10 cellular contexts compared by ENCODE assay signal in the genomic region with DNA sequence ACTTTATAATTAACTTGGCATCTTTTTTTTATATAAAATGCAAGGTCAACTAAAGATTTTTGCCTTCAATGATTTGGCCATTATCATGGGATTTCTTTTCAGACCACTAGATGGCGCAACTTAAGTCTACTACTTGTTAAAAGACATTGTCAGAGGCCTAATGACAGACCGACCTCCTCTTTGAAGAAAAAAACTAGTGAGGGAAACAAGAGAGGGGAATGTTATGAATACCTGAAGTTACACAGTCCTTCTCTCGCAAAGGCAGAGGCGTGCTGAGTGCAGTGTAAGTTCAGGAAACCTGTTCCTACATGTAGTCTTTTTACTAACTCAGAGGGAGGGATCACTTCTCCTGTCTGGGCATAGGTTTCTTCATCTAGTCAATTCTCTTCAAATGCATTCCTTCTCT. TPM values are rescaled to one million over a fixed set of nuclear protein-coding genes. Genes with fewer than 3 reads are reported as not detected.
DNase-seq lines count a peak whose midpoint lies in the region; ATAC-seq and TF ChIP-seq lines count a peak whose summit lies in the region.
"Had no signal": no experiment of that assay in that cellular context is flagged by ENCODE, and none has a peak within 500 bp of the region (broad histone marks: within the 10 kb centered on the region; RNA-seq: fewer than 3 reads in every experiment).

No MANE protein-coding gene starts in this region.

- DNase-seq in Caco-2 (peak in 1 of 2 experiments; percentile 56), LoVo (ENCODE audit: low spot score) (peak; percentile 74), SKM-1 (lab: John Stamatoyannopoulos, UW; ENCODE audit: unreplicated experiment) (peak; percentile 40), epithelial cell of esophagus (ENCODE audit: low read depth) (peak; percentile 94), MG63 (no peak)
- DNase-seq in naive thymus-derived CD4-positive, alpha-beta T cell, result peak in 7 of 9 donors; percentile 14 to 54 (median 50)

- BruUV-seq in Caco-2 (replicated peaks; lab: Mats Ljungman, UMichigan), result no TSS peak

- TF ChIP-seq CTCF in Caco-2 (IDR thresholded peaks at IDR 0.05; ENCODE audit: insufficient read depth in 1 of 2, low read depth in 1 of 2, low read length in 1 of 2, severe bottlenecking in 1 of 2, unreplicated experiment in 1 of 2), result peak; percentile 60 to 62
- peak; percentile 67 for TF ChIP-seq CTCF in epithelial cell of esophagus (IDR thresholded peaks at IDR 0.05; ENCODE audit: insufficient read depth, low read depth, low read length, missing control alignments)

- ATAC-seq in GM18873 (IDR thresholded peaks at IDR 0.05; ENCODE audit: low FRiP score, unreplicated experiment) (peak; percentile 45), GM18505 (IDR thresholded peaks at IDR 0.05; ENCODE audit: unreplicated experiment) (no peak)
- ATAC-seq in naive thymus-derived CD4-positive, alpha-beta T cell, result peak; percentile 67

- H3K27ac ChIP-seq in naive thymus-derived CD4-positive, alpha-beta T cell (ENCODE audit: low read depth, low read length), result no peak overlapping the region
- H3K27ac ChIP-seq: skin epidermis had no signal

- TF ChIP-seq POLR2A in GM18505 (IDR thresholded peaks at IDR 0.05; ENCODE audit: borderline replicate concordance, extremely low read depth, insufficient read depth, insufficient read length), result no peak

- no peaks in the 10 kb centered on the region for H3K36me3 Mint-ChIP-seq in Caco-2 (ENCODE audit: insufficient read depth, unreplicated experiment)
- H3K36me3 Mint-ChIP-seq in naive thymus-derived CD4-positive, alpha-beta T cell, result no peaks in the 10 kb centered on the region

- H3K36me3 ChIP-seq in Caco-2 (ENCODE audit: control insufficient read depth, insufficient read depth, low read length) (no peaks in the 10 kb centered on the region), MG63 (no peaks in the 10 kb centered on the region)
- H3K36me3 ChIP-seq in naive thymus-derived CD4-positive, alpha-beta T cell (ENCODE audit: control insufficient read depth in 2 of 3, insufficient read depth in 3 of 3, low read length in 3 of 3), result no peaks in the 10 kb centered on the region

- CTCF ChIA-PET in Caco-2 (lab: Charles Lee), result no interaction called here
- CTCF ChIA-PET in naive thymus-derived CD4-positive, alpha-beta T cell (lab: Charles Lee), result interaction anchor here (1.4 to 3.0 kb wide), 3 partner anchors 27 to 268 kb away, joined by 3 to 23 read pairs (median 8); no protein-coding TSS in a partner anchor

- intact Hi-C loops in Caco-2 (cut with micrococcal nuclease; ENCODE audit: unreplicated experiment), result loop anchor here (1.0 to 10.0 kb wide), 3 partner anchors 25 to 309 kb away; no protein-coding TSS in a partner anchor
- intact Hi-C loops in naive thymus-derived CD4-positive, alpha-beta T cell (cut with micrococcal nuclease), result loop anchor here (1.0 to 5.0 kb wide), 5 partner anchors 25 to 311 kb away; no protein-coding TSS in a partner anchor

- H3K27ac Mint-ChIP-seq in Caco-2 (ENCODE audit: unreplicated experiment), result no peak overlapping the region
- no peak overlapping the region for H3K27ac Mint-ChIP-seq in naive thymus-derived CD4-positive, alpha-beta T cell

- peaks cover 8% of the 10 kb centered on the region for H3K4me1 ChIP-seq in Caco-2
- no peaks in the 10 kb centered on the region for H3K4me1 ChIP-seq in naive thymus-derived CD4-positive, alpha-beta T cell (ENCODE audit: control insufficient read depth in 2 of 2, insufficient read depth in 2 of 2, low read length in 2 of 2)

- H3K4me3 ChIP-seq in Caco-2 (ENCODE audit: low read depth, low read length) (no peak overlapping the region), epithelial cell of esophagus (ENCODE audit: low read length) (no peak overlapping the region), MG63 (no peak overlapping the region)
- no peak overlapping the region for H3K4me3 ChIP-seq in naive thymus-derived CD4-positive, alpha-beta T cell (ENCODE audit: low read length)
- H3K4me3 ChIP-seq: skin epidermis had no signal

- POLR2A ChIA-PET in Caco-2 (lab: Charles Lee), result no interaction called here
- POLR2A ChIA-PET in naive thymus-derived CD4-positive, alpha-beta T cell (lab: Charles Lee), result no interaction called here

- H3K9me3 Mint-ChIP-seq in Caco-2 (ENCODE audit: unreplicated experiment), result no peaks in the 10 kb centered on the region
- H3K9me3 Mint-ChIP-seq in naive thymus-derived CD4-positive, alpha-beta T cell, result no peaks in the 10 kb centered on the region

- H3K9me3 ChIP-seq in Caco-2 (no peaks in the 10 kb centered on the region), MG63 (no peaks in the 10 kb centered on the region)
- H3K9me3 ChIP-seq in naive thymus-derived CD4-positive, alpha-beta T cell (ENCODE audit: control insufficient read depth in 2 of 3, low read length in 3 of 3), result no peaks in the 10 kb centered on the region

- no peaks in the 10 kb centered on the region for H3K27me3 ChIP-seq in Caco-2 (replicated peaks; ENCODE audit: control insufficient read depth, insufficient read depth, low read length)
- no peaks in the 10 kb centered on the region for H3K27me3 ChIP-seq in naive thymus-derived CD4-positive, alpha-beta T cell (ENCODE audit: control insufficient read depth in 2 of 2, insufficient read depth in 2 of 2, low read length in 2 of 2)
- H3K27me3 ChIP-seq in MG63, result peaks cover 16% of the 10 kb centered on the region

- H3K27me3 Mint-ChIP-seq in Caco-2 (ENCODE audit: insufficient read depth, unreplicated experiment), result no peaks in the 10 kb centered on the region
- peaks cover 12 to 41% (median 24%) of the 10 kb centered on the region in 5 donors for H3K27me3 Mint-ChIP-seq in naive thymus-derived CD4-positive, alpha-beta T cell

- no peak overlapping the region for H3K4me3 Mint-ChIP-seq in Caco-2 (ENCODE audit: unreplicated experiment)
- H3K4me3 Mint-ChIP-seq in naive thymus-derived CD4-positive, alpha-beta T cell, result no peak overlapping the region

- H3K4me1 Mint-ChIP-seq in Caco-2 (ENCODE audit: low read depth, unreplicated experiment), result peaks cover 3% of the 10 kb centered on the region
- no peaks in the 10 kb centered on the region for H3K4me1 Mint-ChIP-seq in naive thymus-derived CD4-positive, alpha-beta T cell

RNA-seq across cellular contexts. Expression of a gene that starts 9.3 kb away (rescaled TPM):
- not detected in 2 replicates for total RNA-seq in Caco-2 (2022)
- not detected for total RNA-seq in naive thymus-derived CD4-positive, alpha-beta T cell
- not detected for polyA plus RNA-seq in naive thymus-derived CD4-positive, alpha-beta T cell
- not detected in 2 replicates for total RNA-seq in MG63 (2014; rRNA removed; shearing (Covaris generic); ENCODE audit: low replicate concordance)
- total RNA-seq: T-helper 1 cell treated with Interleukin-12 subunit alpha and Interleukin-12 subunit beta and Interleukin-4 antibody, amounts not matched to agents 30 ng/mL and 1 ng/mL, for 36 hours had no signal

RNA-seq across cellular contexts. Expression of a gene that starts 17.3 kb away (rescaled TPM):
- total RNA-seq in Caco-2 (2022), result 1.8 and 3.4 TPM in 2 replicates
- not detected for total RNA-seq in naive thymus-derived CD4-positive, alpha-beta T cell
- not detected for polyA plus RNA-seq in naive thymus-derived CD4-positive, alpha-beta T cell
- total RNA-seq in MG63 (2014; rRNA removed; shearing (Covaris generic); ENCODE audit: low replicate concordance), result not detected in 2 replicates
- total RNA-seq: T-helper 1 cell treated with Interleukin-12 subunit alpha and Interleukin-12 subunit beta and Interleukin-4 antibody, amounts not matched to agents 30 ng/mL and 1 ng/mL, for 36 hours had no signal

RNA-seq across cellular contexts. Expression of a gene that starts 24.8 kb away (rescaled TPM):
- 1.1 and 1.3 TPM in 2 replicates for total RNA-seq in Caco-2 (2022)
- not detected for total RNA-seq in naive thymus-derived CD4-positive, alpha-beta T cell
- polyA plus RNA-seq in naive thymus-derived CD4-positive, alpha-beta T cell, result not detected
- 0.49 and 0.81 TPM in 2 replicates for total RNA-seq in MG63 (2014; rRNA removed; shearing (Covaris generic); ENCODE audit: low replicate concordance)
- total RNA-seq: T-helper 1 cell treated with Interleukin-12 subunit alpha and Interleukin-12 subunit beta and Interleukin-4 antibody, amounts not matched to agents 30 ng/mL and 1 ng/mL, for 36 hours had no signal

RNA-seq across cellular contexts. Expression of a gene that starts 35.1 kb away (rescaled TPM):
- 35.0 and 37.9 TPM in 2 replicates for total RNA-seq in Caco-2 (2022)
- 10 to 100 TPM; 33.2 to 39.9 (median 36.7) TPM for total RNA-seq in naive thymus-derived CD4-positive, alpha-beta T cell
- 10 to 100 TPM; 35.0 to 68.5 TPM for polyA plus RNA-seq in naive thymus-derived CD4-positive, alpha-beta T cell
- 45.3 and 131 TPM in 2 replicates for total RNA-seq in MG63 (2014; rRNA removed; shearing (Covaris generic); ENCODE audit: low replicate concordance)
